In the genomic region with DNA sequence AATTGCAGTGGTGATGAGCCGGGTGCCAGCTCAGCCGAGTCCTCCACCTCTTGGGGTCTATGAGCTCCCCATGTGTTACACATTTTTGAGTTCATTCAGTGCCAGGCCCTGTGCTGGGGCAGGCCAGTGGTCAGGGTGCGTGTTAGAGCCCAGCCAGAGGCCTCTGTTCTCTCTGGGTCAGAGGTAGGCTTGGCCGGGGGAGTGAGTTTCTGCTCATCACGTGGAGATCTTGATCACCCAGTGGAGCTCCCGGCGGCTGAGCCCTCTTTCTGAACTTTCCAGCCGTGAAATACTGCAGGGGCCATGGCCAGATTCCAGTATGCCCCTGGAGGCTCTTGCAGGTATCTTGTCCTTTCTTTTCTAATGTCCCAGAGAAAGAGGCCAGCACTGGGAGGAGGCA, we compare ENCODE assay signal across 17 cellular contexts.
DNase-seq lines count a peak whose midpoint lies in the region; ATAC-seq and TF ChIP-seq lines count a peak whose summit lies in the region.
"Had no signal": no experiment of that assay in that cellular context is flagged by ENCODE, and none has a peak within 500 bp of the region (broad histone marks: within the 10 kb centered on the region; RNA-seq: fewer than 3 reads in every experiment).

No MANE protein-coding gene starts in this region.

- no peak overlapping the region for H2BK12ac ChIP-seq in trophoblast cell (ENCODE audit: low read length)

- peaks cover 2% of the 10 kb centered on the region for H3K79me2 ChIP-seq in trophoblast cell (ENCODE audit: control insufficient read depth, insufficient read depth, low read length, poor library complexity)

- H3K9ac ChIP-seq in trophoblast cell (ENCODE audit: low read length) = no peak overlapping the region

- intact Hi-C loops in body of pancreas (cut with DNase I) = no loop called here
- intact Hi-C loops in Calu3 (cut with micrococcal nuclease; ENCODE audit: unreplicated experiment) = no loop called here

- H2AK5ac ChIP-seq in trophoblast cell (ENCODE audit: low read length) = peak overlapping the region; percentile 30

- no peak overlapping the region for H4K8ac ChIP-seq in trophoblast cell (ENCODE audit: low read depth, low read length)

- H3K27ac ChIP-seq in body of pancreas (peak overlapping the region in 3 of 4 donors; percentile 18 to 37 (median 29)), trophoblast cell (ENCODE audit: low read depth, low read length) (peak overlapping the region; percentile 11)
- H3K27ac ChIP-seq: C4-2B had no signal

- H2AFZ ChIP-seq in trophoblast cell (ENCODE audit: insufficient read depth, low read length, poor library complexity) = no peak overlapping the region

- H3K14ac ChIP-seq in trophoblast cell (ENCODE audit: low read length) = peak overlapping the region; percentile 6

- H4K12ac ChIP-seq in trophoblast cell (ENCODE audit: low read depth, low read length) = no peak overlapping the region

- H3K4ac ChIP-seq in trophoblast cell (ENCODE audit: low read depth, low read length) = peak overlapping the region; percentile 4

- no peaks in the 10 kb centered on the region for H3K27me3 Mint-ChIP-seq in Calu3 (ENCODE audit: unreplicated experiment)

- H3K18ac ChIP-seq in trophoblast cell (ENCODE audit: low read length) = peak overlapping the region; percentile 2

- no peaks in the 10 kb centered on the region for H3K9me3 Mint-ChIP-seq in Calu3 (ENCODE audit: low read depth, unreplicated experiment)

- peak overlapping the region; percentile 59 for H4K91ac ChIP-seq in trophoblast cell (ENCODE audit: low read depth, low read length)

- ATAC-seq in body of pancreas = no peak

- H3K36me3 ChIP-seq in BE2C (no peaks in the 10 kb centered on the region; the same call in 1 of the 2 replicates), H7 (replicated peaks; ENCODE audit: control insufficient read depth, insufficient read depth, low read length) (no peaks in the 10 kb centered on the region), body of pancreas (replicated peaks in 1 of 2; ENCODE audit: insufficient read depth in 1 of 2, low read depth in 2 of 2) (no peaks in the 10 kb centered on the region), trophoblast cell (ENCODE audit: control insufficient read depth in 1 of 2, insufficient read depth in 2 of 2, low read length in 2 of 2) (no peaks in the 10 kb centered on the region)

- DNase-seq in BE2C (peak; percentile 26), H7 (peak; percentile 44), body of pancreas (no peak), trophoblast cell (peak; percentile 33 to 45), HPDE6-E6E7 (ENCODE audit: extremely low spot score) (no peak), Calu3 (no peak), HT-29 (ENCODE audit: low spot score) (no peak)
- DNase-seq: DMS153; GOT3; KBM-7; MV-4-11; NCI-H1417 treated with DMSO at 0.1 percent for 48 hours; NCI-H1930; NCI-H2171; NCI-H446 treated with DMSO at 0.1 percent for 48 hours; NK-92 treated with Interleukin-12 subunit alpha and Interleukin-12 subunit beta, amount 100 ng/mL, for 24 hours had no signal

- TF ChIP-seq CTCF in BE2C (IDR thresholded peaks at IDR 0.05; ENCODE audit: low read depth, low read length) (no peak), body of pancreas (IDR thresholded peaks at IDR 0.05) (no peak), Calu3 (IDR thresholded peaks at IDR 0.05; ENCODE audit: unreplicated experiment) (no peak)

- CTCF ChIA-PET in Calu3 (lab: Charles Lee) = interaction anchor here (0.7 kb wide), 1 partner anchor 18 kb away, joined by 3 read pairs; no protein-coding TSS in a partner anchor

- H3K4me1 Mint-ChIP-seq in Calu3 (ENCODE audit: low read depth, unreplicated experiment) = peaks cover 31% of the 10 kb centered on the region

- peaks cover 17% of the 10 kb centered on the region for H3K36me3 Mint-ChIP-seq in Calu3 (ENCODE audit: insufficient read depth, unreplicated experiment)

- no peak overlapping the region for H3K4me2 ChIP-seq in trophoblast cell (ENCODE audit: low read length)

- H3K4me1 ChIP-seq in BE2C (peaks cover 11% of the 10 kb centered on the region), body of pancreas (peaks cover 49% of the 10 kb centered on the region), trophoblast cell (ENCODE audit: control insufficient read depth in 1 of 2, insufficient read depth in 2 of 2, low read length in 2 of 2) (peaks cover 14 to 15% of the 10 kb centered on the region in 2 experiments)

- no peak overlapping the region for H3K4me3 Mint-ChIP-seq in Calu3 (ENCODE audit: low read depth, unreplicated experiment)

- H2BK120ac ChIP-seq in trophoblast cell (ENCODE audit: insufficient read depth, low read length, poor library complexity) = peak overlapping the region; percentile 71

- H3K27me3 ChIP-seq in BE2C (no peaks in the 10 kb centered on the region), H7 (ENCODE audit: control insufficient read depth, insufficient read depth, low read length) (no peaks in the 10 kb centered on the region), body of pancreas (no peaks in the 10 kb centered on the region), trophoblast cell (ENCODE audit: insufficient read depth, low read length) (no peaks in the 10 kb centered on the region)

- no peak for TF ChIP-seq POLR2A in body of pancreas (IDR thresholded peaks at IDR 0.05)

- WGBS in body of pancreas, 2 donors = 59 to 68% methylated on average over 4 to 8 of the region's 8 CpGs
- WGBS in trophoblast cell (ENCODE audit: extremely low coverage, insufficient coverage, insufficient read length) = no CpG with 5 or more reads among the region's 8 CpGs

- no peak overlapping the region for H3K23ac ChIP-seq in trophoblast cell (ENCODE audit: low read length)

- peaks cover 8% of the 10 kb centered on the region for H3K79me1 ChIP-seq in trophoblast cell (ENCODE audit: low read length)

- no TSS peak for BruUV-seq in Calu3 (replicated peaks; lab: Mats Ljungman, UMichigan)

- H3K9me3 ChIP-seq in BE2C = no peaks in the 10 kb centered on the region
- no peaks in the 10 kb centered on the region for H3K9me3 ChIP-seq in body of pancreas
- H3K9me3 ChIP-seq in trophoblast cell (ENCODE audit: insufficient read depth, low read depth, low read length) = peaks cover 2% of the 10 kb centered on the region

- H3K4me3 ChIP-seq in BE2C (ENCODE audit: low read depth, low read length) (no peak overlapping the region), H7 (ENCODE audit: insufficient read depth, low read depth, low read length) (no peak overlapping the region), body of pancreas (no peak overlapping the region), trophoblast cell (ENCODE audit: low read depth, low read length) (no peak overlapping the region)

- peak overlapping the region; percentile 5 for H2BK5ac ChIP-seq in trophoblast cell (ENCODE audit: low read depth, low read length, poor library complexity)

- no peak overlapping the region for H3K27ac Mint-ChIP-seq in Calu3 (ENCODE audit: unreplicated experiment)

Comparison
In these comparisons a context has a peak if more than half of its experiments do, and no peak if none do; other contexts are left out.
1. DNase-seq: peak in BE2C (single experiment), H7 (single experiment) and trophoblast cell (2 of 2); none in body of pancreas (0 of 4), HPDE6-E6E7 (single experiment), Calu3 (single experiment) and HT-29 (single experiment).